15 cellular contexts compared by ENCODE assay signal in genomic region chr2:204197601-204198000, GRCh38.
DNase-seq lines count a peak whose midpoint lies in the region; ATAC-seq and TF ChIP-seq lines count a peak whose summit lies in the region.
"Had no signal": no experiment of that assay in that cellular context is flagged by ENCODE, and none has a peak within 500 bp of the region (broad histone marks: within the 10 kb centered on the region; RNA-seq: fewer than 3 reads in every experiment).

No MANE protein-coding gene starts in this region.

- H3K27ac ChIP-seq in SJCRH30 (no peak overlapping the region), upper lobe of right lung (no peak overlapping the region)
- H3K27ac ChIP-seq: A549, C4-2B, GM23248 had no signal

- intact Hi-C loops in upper lobe of right lung (cut with DNase I) = no loop called here

- DNase-seq in G401 (ENCODE audit: low spot score) (peak; percentile 16), NCI-H1092 treated with DMSO at 0.1 percent for 48 hours (lab: John Stamatoyannopoulos, UW) (peak; percentile 19), SJCRH30 (peak; percentile 9 to 31), midbrain (lab: John Stamatoyannopoulos, UW) (peak; percentile 0), upper lobe of right lung (no peak)
- DNase-seq: BE2C; CD4-positive, alpha-beta memory T cell; DMS53; GM23248 had no signal

- H3K4me1 ChIP-seq in SJCRH30 (no peaks in the 10 kb centered on the region; the same call in 1 of the 2 replicates), upper lobe of right lung (no peaks in the 10 kb centered on the region)
- H3K4me1 ChIP-seq: A549 had no signal

- no peaks in the 10 kb centered on the region for H3K9me3 ChIP-seq in SJCRH30 (replicated peaks)
- H3K9me3 ChIP-seq in upper lobe of right lung = no peaks in the 10 kb centered on the region
- H3K9me3 ChIP-seq: A549, BE2C had no signal

- H3K27me3 ChIP-seq in SJCRH30 (no peaks in the 10 kb centered on the region), upper lobe of right lung (no peaks in the 10 kb centered on the region)
- H3K27me3 ChIP-seq: BE2C had no signal

- no peak overlapping the region for H3K4me3 ChIP-seq in SJCRH30
- H3K4me3 ChIP-seq in upper lobe of right lung = no peak overlapping the region
- H3K4me3 ChIP-seq: A549, GM23248 had no signal

- ATAC-seq in GM19328 (IDR thresholded peaks at IDR 0.05; ENCODE audit: unreplicated experiment) (no peak), HG03565 (IDR thresholded peaks at IDR 0.05; ENCODE audit: unreplicated experiment) (no peak), upper lobe of right lung (no peak)
- ATAC-seq: A549, HCT116, HepG2 had no signal

- H3K36me3 ChIP-seq in SJCRH30 = no peaks in the 10 kb centered on the region
- no peaks in the 10 kb centered on the region for H3K36me3 ChIP-seq in upper lobe of right lung
- H3K36me3 ChIP-seq: BE2C had no signal

- no peak for TF ChIP-seq CTCF in upper lobe of right lung (IDR thresholded peaks at IDR 0.05)

- in situ Hi-C loops in G401 (cut with HindIII; ENCODE audit: low sequenced_read_pairs) = no loop called here
